Comparison of ENCODE assay signal across 15 cellular contexts in genomic region chr2:174623690-174624089, GRCh38. TPM values are rescaled to one million over a fixed set of nuclear protein-coding genes. Genes with fewer than 3 reads are reported as not detected.
DNase-seq lines count a peak whose midpoint lies in the region; ATAC-seq, FAIRE-seq and TF ChIP-seq lines count a peak whose summit lies in the region.
"Had no signal": no experiment of that assay in that cellular context is flagged by ENCODE, and none has a peak within 500 bp of the region (broad histone marks: within the 10 kb centered on the region; RNA-seq: fewer than 3 reads in every experiment).

No MANE protein-coding gene starts in this region.

- TF ChIP-seq CTCF in AG10803 (conservative IDR thresholded peaks at IDR 0.05; ENCODE audit: low read length) (no peak), GM12878 (IDR thresholded peaks at IDR 0.05 in 2 of 3, conservative IDR thresholded peaks at IDR 0.05 in 1 of 3; ENCODE audit: control insufficient read depth in 2 of 3, extremely low read depth in 1 of 3, insufficient read depth in 1 of 3, low read depth in 3 of 3, low read length in 3 of 3) (no peak), colonic mucosa (IDR thresholded peaks at IDR 0.05) (no peak)

- H4K20me1 ChIP-seq in GM12878 (ENCODE audit: control insufficient read depth, insufficient read depth) = no peaks in the 10 kb centered on the region

- H3K27me3 ChIP-seq in GM12878 (replicated peaks in 1 of 2; ENCODE audit: control insufficient read depth in 2 of 2, insufficient read depth in 2 of 2, low read length in 1 of 2) (no peaks in the 10 kb centered on the region), colonic mucosa (no peaks in the 10 kb centered on the region)

- H3K9me3 ChIP-seq in GM12878 (replicated peaks; ENCODE audit: control insufficient read depth, insufficient read depth, low read length) = no peaks in the 10 kb centered on the region
- no peaks in the 10 kb centered on the region for H3K9me3 ChIP-seq in colonic mucosa
- H3K9me3 ChIP-seq: HAP-1 had no signal

- H3K36me3 ChIP-seq in GM12878 (ENCODE audit: control insufficient read depth in 2 of 2, insufficient read depth in 2 of 2, low read length in 1 of 2) (peaks cover 1 to 7% of the 10 kb centered on the region in 2 experiments; a peak in 2 of 4 replicates), colonic mucosa (no peaks in the 10 kb centered on the region)
- H3K36me3 ChIP-seq: HAP-1 had no signal

- H3K4me1 ChIP-seq in GM12878 (ENCODE audit: control insufficient read depth, insufficient read depth, low read length) (no peaks in the 10 kb centered on the region; the same call in 1 of the 2 replicates), colonic mucosa (no peaks in the 10 kb centered on the region)
- H3K4me1 ChIP-seq: HAP-1 had no signal

- no peak for FAIRE-seq in GM12878 (lab: Jason Lieb, UNC)
- FAIRE-seq: frontal cortex, islet of Langerhans had no signal

- no peaks in the 10 kb centered on the region; the same call in 1 of the 2 replicates for H3K79me2 ChIP-seq in GM12878 (ENCODE audit: control insufficient read depth, insufficient read depth, low read length)

- in situ Hi-C loops in GM12878 (cut with MboI) = no loop called here

- H3K27ac ChIP-seq in GM12878 (ENCODE audit: control insufficient read depth, insufficient read depth) = no peak overlapping the region
- H3K27ac ChIP-seq in colonic mucosa = no peak overlapping the region

- TF ChIP-seq EP300 in GM12878 (IDR thresholded peaks at IDR 0.05; ENCODE audit: borderline replicate concordance in 1 of 2, control insufficient read depth in 1 of 2, low read depth in 2 of 2, low read length in 2 of 2) = no peak

- no peak overlapping the region for H2AFZ ChIP-seq in GM12878 (ENCODE audit: control insufficient read depth, low read depth, low read length)

- H3K4me2 ChIP-seq in GM12878 (ENCODE audit: control insufficient read depth, insufficient read depth) = no peak overlapping the region

- intact Hi-C loops in GM12878 (cut with micrococcal nuclease; ENCODE audit: unreplicated experiment) (no loop called here), colonic mucosa (cut with DNase I) (no loop called here)

- BruUV-seq in GM12878 (replicated peaks; lab: Mats Ljungman, UMichigan) = no TSS peak

- CTCF ChIA-PET in GM12878 (lab: Yijun Ruan, JAX) = interaction anchor here (0.9 to 2.6 kb wide), 11 partner anchors 9 to 74 kb away, joined by 3 to 13 read pairs (median 5); partner anchors contain the start of gene WIPF1

- TF ChIP-seq POLR2A in GM12878 (IDR thresholded peaks at IDR 0.05; ENCODE audit: low read depth, low read length) = no peak

- SMC1A ChIA-PET in GM12878 (lab: Charles Lee; ENCODE audit: uncharacterized antibody, unreplicated experiment) = interaction anchor here (0.9 to 16.0 kb wide), 9 partner anchors 10 to 131 kb away, joined by 3 to 512 read pairs (median 3); partner anchors contain the start of gene WIPF1

- ATAC-seq in GM18861 (IDR thresholded peaks at IDR 0.05; ENCODE audit: unreplicated experiment) = peak; percentile 61
- ATAC-seq in HG03139 (IDR thresholded peaks at IDR 0.05; ENCODE audit: unreplicated experiment) = peak; percentile 64
- peak; percentile 61 for ATAC-seq in GM12878
- no peak for ATAC-seq in GM21576 (IDR thresholded peaks at IDR 0.05; ENCODE audit: unreplicated experiment)
- ATAC-seq: sciatic nerve had no signal

- POLR2A ChIA-PET in GM12878 (lab: Charles Lee) = interaction anchor here (0.6 to 3.5 kb wide), 9 partner anchors 9 to 130 kb away, joined by 3 to 27 read pairs (median 4); no protein-coding TSS in a partner anchor

- RAD21 ChIA-PET in GM12878 (lab: Charles Lee; ENCODE audit: unreplicated experiment) = interaction anchor here (0.9 to 2.3 kb wide), 10 partner anchors 9 to 64 kb away, joined by 3 to 34 read pairs (median 6); no protein-coding TSS in a partner anchor

- no peak for TF ChIP-seq RAD21 in GM12878 (IDR thresholded peaks at IDR 0.05; ENCODE audit: insufficient read depth, low read depth, low read length)

- H3K4me3 ChIP-seq in AG10803 (ENCODE audit: low read length) (no peak overlapping the region), GM12878 (no peak overlapping the region), colonic mucosa (no peak overlapping the region)
- H3K4me3 ChIP-seq: HAP-1 had no signal

- DNase-seq in AG10803 (ENCODE audit: low read depth) (peak; percentile 36), GM12878 (ENCODE audit: low read depth, low spot score) (no peak), colonic mucosa (no peak), Kasumi-1 (lab: John Stamatoyannopoulos, UW) (no peak), foreskin melanocyte (no peak)
- DNase-seq: effector CD4-positive, alpha-beta T cell; KBM-7; NCI-H1694 had no signal

- H3K9ac ChIP-seq in GM12878 (ENCODE audit: control insufficient read depth, insufficient read depth, low read length) (no peak overlapping the region), colonic mucosa (ENCODE audit: low read depth in 2 of 2, low read length in 2 of 2) (no peak overlapping the region)

TF ChIP-seq in GM12878, 131 proteins besides CTCF, POLR2A, EP300 and RAD21 (continues in another document):
- TF ChIP-seq CREB1 (IDR thresholded peaks at IDR 0.05; ENCODE audit: low read depth) = no peak
- no peak for TF ChIP-seq USF2 (IDR thresholded peaks at IDR 0.05; ENCODE audit: borderline replicate concordance, low read depth, low read length)
- TF ChIP-seq ZBTB40 (IDR thresholded peaks at IDR 0.05; ENCODE audit: borderline replicate concordance) = no peak
- no peak for TF ChIP-seq MAX (IDR thresholded peaks at IDR 0.05; ENCODE audit: low read depth, low read length)
- no peak for TF ChIP-seq MTA3 (IDR thresholded peaks at IDR 0.05; ENCODE audit: borderline replicate concordance, low read length)
- no peak for TF ChIP-seq FOXM1 (IDR thresholded peaks at IDR 0.05; ENCODE audit: low read depth, low read length)

RNA-seq across cellular contexts. Expression of gene WIPF1, which starts 26.1 kb away (rescaled TPM):
- total RNA-seq in GM12878 (2013; cell fraction: nucleolus; rRNA removed) = 126 and 131 TPM in 2 replicates
- total RNA-seq in GM12878 (2014; rRNA removed) (23.9 and 25.2 TPM in 2 replicates), GM12878 (2014; rRNA removed; fragmentation: Illumina TruSeq; extraction: Trizol) (52.1 and 57.1 TPM in 2 replicates), GM12878 (2021) (135 and 141 TPM in 2 replicates), colonic mucosa (10 to 100 TPM in 1 of 2 donors, 1 to 10 TPM in 1; 6.7 to 21.4 TPM)
- 45.3 TPM for polyA plus RNA-seq in GM12878 (2011; ENCODE audit: low read depth)
- polyA plus RNA-seq in GM12878 (2011; rRNA removed) (96.8 and 110 TPM in 2 replicates), GM12878 (2014; fragmentation: Illumina TruSeq; extraction: Trizol) (185 and 188 TPM in 2 replicates), GM12878 (2014; fragmentation: Nextera tagmentation; extraction: Ambion mirVana) (10 to 100 TPM; 23.1 to 28.6 TPM), GM12878 (2014; rRNA removed) (66.7 and 68.8 TPM in 2 replicates), GM12878 (2016; fragmentation: Nextera tagmentation; extraction: Ambion mirVana) (10 to 100 TPM; 71.2 to 77.5 TPM)
- polyA plus RNA-seq in GM12878 (2011; cell fraction: cytosol; rRNA removed) = 103 and 160 TPM in 2 replicates
- 112 and 138 TPM in 2 replicates for polyA plus RNA-seq in GM12878 (2011; cell fraction: nucleus; rRNA removed)
- polyA plus RNA-seq in GM12878 (2012) = 115 and 116 TPM in 2 replicates
- 114 and 136 TPM in 2 replicates for polyA minus RNA-seq in GM12878 (2011; rRNA and poly(A)+ RNA removed)
- polyA minus RNA-seq in GM12878 (2011; cell fraction: cytosol; rRNA and poly(A)+ RNA removed) = 56.0 and 63.3 TPM in 2 replicates
- polyA minus RNA-seq in GM12878 (2011; cell fraction: nucleus; rRNA and poly(A)+ RNA removed) = 84.1 and 152 TPM in 2 replicates
